Comparison of ENCODE assay signal across 8 cellular contexts in the genomic region with DNA sequence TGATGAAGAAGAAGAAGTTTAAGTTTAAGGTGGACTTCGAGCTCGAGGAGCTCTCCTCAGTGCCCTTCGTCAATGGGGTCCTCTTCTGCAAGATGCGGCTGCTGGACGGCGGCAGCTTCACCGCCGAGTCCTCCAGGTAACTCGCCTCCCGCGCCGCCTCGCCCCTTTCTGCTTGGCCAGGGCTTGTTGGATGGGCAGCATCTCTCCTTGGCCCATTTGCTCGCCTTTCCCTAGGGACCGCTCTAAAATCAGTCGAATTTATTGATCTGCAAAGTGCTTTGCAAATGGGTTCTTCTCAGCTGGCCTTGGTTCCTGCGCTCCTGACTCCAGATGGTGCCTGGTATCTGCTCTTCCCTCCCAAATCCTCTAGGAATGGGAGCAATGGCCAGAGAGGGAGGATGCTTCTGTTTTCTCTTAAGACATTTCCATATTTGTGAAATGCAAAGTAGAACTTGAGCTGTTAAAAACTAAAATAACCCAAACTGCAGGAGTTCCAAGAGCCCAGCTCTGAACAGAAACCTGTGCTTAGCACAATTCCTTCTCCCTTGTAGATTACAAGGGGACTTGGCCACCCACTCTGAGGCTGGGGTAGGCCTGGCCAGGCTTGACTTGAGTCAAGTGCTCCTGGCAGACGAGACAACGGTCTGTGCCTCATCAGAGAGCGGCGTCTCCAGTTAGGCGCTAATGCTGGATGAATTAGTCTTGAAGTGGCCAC.
A peak's percentile ranks its signal among the peaks of the same experiment; 100 is the strongest.
DNase-seq lines count a peak whose midpoint lies in the region; ATAC-seq and TF ChIP-seq lines count a peak whose summit lies in the region.

No MANE protein-coding gene starts in this region.

- TF ChIP-seq CTCF in GM10248 (IDR thresholded peaks at IDR 0.05; ENCODE audit: control extremely low read depth, extremely low read depth, low read depth, missing control alignments) (no peak), astrocyte of the spinal cord (IDR thresholded peaks at IDR 0.05; ENCODE audit: low read depth, low read length) (no peak)

- DNase-seq in GM10248 (ENCODE audit: extremely low spot score), result peak; percentile 53
- DNase-seq in HCEC 1CT, result peak; percentile 79
- DNase-seq in MV-4-11 (lab: John Stamatoyannopoulos, UW), result peak; percentile 65
- peak; percentile 67 for DNase-seq in astrocyte of the spinal cord (ENCODE audit: low read depth, low spot score)

- no peaks in the 10 kb centered on the region for H3K27me3 ChIP-seq in iPS-20b (ENCODE audit: insufficient read depth, low read length)

- POLR2A ChIA-PET in GM10248 (lab: Yijun Ruan, JAX), result interaction anchor here (0.6 to 1.1 kb wide), 2 partner anchors 9 to 540 kb away, joined by 3 to 5 read pairs; no protein-coding TSS in a partner anchor

- no peaks in the 10 kb centered on the region for H3K9me3 Mint-ChIP-seq in T-helper 1 cell treated with Interleukin-12 subunit alpha and Interleukin-12 subunit beta and Interleukin-4 antibody, amounts not matched to agents 30 μg/mL and 1 μg/mL, for 36 hours

- no peaks in the 10 kb centered on the region for H3K9me3 ChIP-seq in iPS-20b (ENCODE audit: insufficient read depth, low read depth, low read length)

- peak overlapping the region; percentile 95 for H3K4me3 Mint-ChIP-seq in T-helper 1 cell treated with Interleukin-12 subunit alpha and Interleukin-12 subunit beta and Interleukin-4 antibody, amounts not matched to agents 30 μg/mL and 1 μg/mL, for 36 hours

- H3K27me3 Mint-ChIP-seq in T-helper 1 cell treated with Interleukin-12 subunit alpha and Interleukin-12 subunit beta and Interleukin-4 antibody, amounts not matched to agents 30 μg/mL and 1 μg/mL, for 36 hours (ENCODE audit: low read depth), result no peaks in the 10 kb centered on the region

- H3K27ac ChIP-seq in iPS-20b (ENCODE audit: low read length) (no peak overlapping the region), skin epidermis (peak overlapping the region in 19 of 21 experiments; percentile 44 to 90 (median 79))

- H3K36me3 ChIP-seq in iPS-20b (ENCODE audit: insufficient read depth, low read depth, low read length), result no peaks in the 10 kb centered on the region

- H3K4me1 Mint-ChIP-seq in T-helper 1 cell treated with Interleukin-12 subunit alpha and Interleukin-12 subunit beta and Interleukin-4 antibody, amounts not matched to agents 30 μg/mL and 1 μg/mL, for 36 hours (ENCODE audit: low read depth), result peaks cover 16% of the 10 kb centered on the region

- CTCF ChIA-PET in GM10248 (lab: Yijun Ruan, JAX), result interaction anchor here (0.7 to 8.4 kb wide), 27 partner anchors 9 to 779 kb away, joined by 3 to 179 read pairs (median 9); a partner anchor contains a TSS

- H3K9ac ChIP-seq in iPS-20b (ENCODE audit: low read depth, low read length), result peak overlapping the region; percentile 57; the same call in 1 of the 2 replicates

- in situ Hi-C loops in astrocyte of the spinal cord (cut with HindIII; ENCODE audit: low sequenced_read_pairs), result no loop called here

- H3K27ac Mint-ChIP-seq in T-helper 1 cell treated with Interleukin-12 subunit alpha and Interleukin-12 subunit beta and Interleukin-4 antibody, amounts not matched to agents 30 μg/mL and 1 μg/mL, for 36 hours, result peak overlapping the region; percentile 86

- ATAC-seq in GM21381 (IDR thresholded peaks at IDR 0.05; ENCODE audit: unreplicated experiment), result no peak

- H3K4me3 ChIP-seq in astrocyte of the spinal cord (ENCODE audit: low read depth, low read length) (peak overlapping the region; percentile 75), iPS-20b (ENCODE audit: low read length) (peak overlapping the region; percentile 85), skin epidermis (peak overlapping the region; percentile 36 to 65 (median 58))

- H3K4me1 ChIP-seq in iPS-20b (ENCODE audit: insufficient read depth, low read length), result peaks cover 23% of the 10 kb centered on the region; the same call in 1 of the 2 replicates

- H3K36me3 Mint-ChIP-seq in T-helper 1 cell treated with Interleukin-12 subunit alpha and Interleukin-12 subunit beta and Interleukin-4 antibody, amounts not matched to agents 30 μg/mL and 1 μg/mL, for 36 hours (ENCODE audit: low read depth), result no peaks in the 10 kb centered on the region
